11 cellular contexts compared by ENCODE assay signal in the genomic region with DNA sequence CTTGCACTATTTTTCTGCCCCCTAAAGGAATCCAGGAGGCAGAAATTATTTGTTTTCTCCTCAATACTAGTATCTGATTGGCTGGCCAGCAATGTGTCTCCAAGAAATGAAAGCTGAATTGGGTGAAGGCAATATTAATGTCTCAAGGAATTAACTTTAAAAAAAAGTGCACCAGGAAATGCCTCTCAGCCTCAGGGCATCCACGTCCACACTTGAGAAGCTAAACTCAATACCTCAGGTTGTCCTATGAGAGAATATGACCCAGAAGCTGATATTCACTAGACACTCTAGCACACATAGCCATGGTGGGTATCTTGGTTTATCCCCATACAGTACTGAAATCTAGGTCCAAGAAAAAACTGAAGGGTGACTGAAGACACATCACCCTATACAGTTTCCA. TPM values are rescaled to one million over a fixed set of nuclear protein-coding genes. Genes with fewer than 3 reads are reported as not detected.
DNase-seq lines count a peak whose midpoint lies in the region; ATAC-seq and TF ChIP-seq lines count a peak whose summit lies in the region.
"Had no signal": no experiment of that assay in that cellular context is flagged by ENCODE, and none has a peak within 500 bp of the region (broad histone marks: within the 10 kb centered on the region; RNA-seq: fewer than 3 reads in every experiment).

No MANE protein-coding gene starts in this region.

- no peak for DNase-seq in CD4-positive, CD25-positive, alpha-beta regulatory T cell
- DNase-seq: anterior cingulate cortex, Calu3, WERI-Rb-1 had no signal

- H3K4me3 Mint-ChIP-seq in CD4-positive, CD25-positive, alpha-beta regulatory T cell = peak overlapping the region; percentile 98 to 100 (median 98)
- H3K4me3 Mint-ChIP-seq in brain = peak overlapping the region; percentile 98 to 100 (median 99)

- H3K27ac Mint-ChIP-seq in CD4-positive, CD25-positive, alpha-beta regulatory T cell = peak overlapping the region; percentile 64 to 99 (median 98)
- peak overlapping the region in 3 of 5 experiments; percentile 76 to 100 (median 99) for H3K27ac Mint-ChIP-seq in brain

- peaks cover 23 to 61% (median 31%) of the 10 kb centered on the region in 4 donors for H3K4me1 Mint-ChIP-seq in CD4-positive, CD25-positive, alpha-beta regulatory T cell
- peaks cover 47% of the 10 kb centered on the region for H3K4me1 Mint-ChIP-seq in brain

- H3K27me3 ChIP-seq in CD4-positive, CD25-positive, alpha-beta regulatory T cell (ENCODE audit: control insufficient read depth, insufficient read depth, low read length) = no peaks in the 10 kb centered on the region
- H3K27me3 ChIP-seq in HUES64 (ENCODE audit: insufficient read depth, low read length) (no peaks in the 10 kb centered on the region), mucosa of rectum (ENCODE audit: control insufficient read depth in 2 of 2, insufficient read depth in 2 of 2, low read length in 2 of 2) (no peaks in the 10 kb centered on the region)

- peak overlapping the region; percentile 45 for H3K4me3 ChIP-seq in CD4-positive, CD25-positive, alpha-beta regulatory T cell (ENCODE audit: low read depth, low read length)
- H3K4me3 ChIP-seq in HUES64 (ENCODE audit: low read length) (peak overlapping the region; percentile 23; the same call in 1 of the 2 replicates), mucosa of rectum (ENCODE audit: low read length in 2 of 2) (peak overlapping the region; percentile 96 to 99)

- H3K27ac ChIP-seq in CD4-positive, CD25-positive, alpha-beta regulatory T cell (ENCODE audit: insufficient read depth, low read length, poor library complexity, severe bottlenecking) = no peak overlapping the region
- H3K27ac ChIP-seq in HUES64 (ENCODE audit: low read depth, low read length) (no peak overlapping the region), mucosa of rectum (ENCODE audit: low read depth in 2 of 2, low read length in 2 of 2) (peak overlapping the region; percentile 50 to 97)
- H3K27ac ChIP-seq: WERI-Rb-1 had no signal

- no peak overlapping the region for H3K9ac ChIP-seq in HUES64 (ENCODE audit: low read depth, low read length)
- peak overlapping the region in 1 of 2 donors; percentile 99 for H3K9ac ChIP-seq in mucosa of rectum (ENCODE audit: low read depth in 1 of 2, low read length in 2 of 2)

- peaks cover 32% of the 10 kb centered on the region for H3K36me3 ChIP-seq in CD4-positive, CD25-positive, alpha-beta regulatory T cell (ENCODE audit: control insufficient read depth, insufficient read depth, low read length)
- peaks cover 24% of the 10 kb centered on the region for H3K36me3 ChIP-seq in HUES64 (ENCODE audit: insufficient read depth, low read length)
- peaks cover 5 to 11% of the 10 kb centered on the region in 2 donors for H3K36me3 ChIP-seq in mucosa of rectum (ENCODE audit: control insufficient read depth in 2 of 2, insufficient read depth in 2 of 2, low read length in 2 of 2)

- peaks cover 16 to 39% of the 10 kb centered on the region in 2 experiments for H3K9me3 ChIP-seq in CD4-positive, CD25-positive, alpha-beta regulatory T cell (ENCODE audit: control insufficient read depth in 2 of 2, low read length in 2 of 2)
- no peaks in the 10 kb centered on the region for H3K9me3 ChIP-seq in HUES64 (ENCODE audit: insufficient read depth, low read depth, low read length)
- no peaks in the 10 kb centered on the region for H3K9me3 ChIP-seq in mucosa of rectum (ENCODE audit: control insufficient read depth in 2 of 2, low read length in 2 of 2)

- no peak for TF ChIP-seq CTCF in brain (conservative IDR thresholded peaks at IDR 0.05)

- peaks cover 29% of the 10 kb centered on the region for H3K4me1 ChIP-seq in CD4-positive, CD25-positive, alpha-beta regulatory T cell (ENCODE audit: control insufficient read depth, insufficient read depth, low read length, poor library complexity, severe bottlenecking)
- H3K4me1 ChIP-seq in HUES64 (ENCODE audit: insufficient read depth, low read length) (peaks cover 19% of the 10 kb centered on the region), mucosa of rectum (ENCODE audit: control insufficient read depth in 2 of 2, insufficient read depth in 2 of 2, low read length in 2 of 2) (peaks cover 13 to 29% of the 10 kb centered on the region in 2 donors)

- H3K27me3 Mint-ChIP-seq in CD4-positive, CD25-positive, alpha-beta regulatory T cell = no peaks in the 10 kb centered on the region
- H3K27me3 Mint-ChIP-seq in brain = peaks cover 12% of the 10 kb centered on the region

- WGBS in HUES64 = 88% methylated on average over 1 of the region's 1 CpG

- ATAC-seq in CD4-positive, CD25-positive, alpha-beta regulatory T cell (ENCODE audit: low read depth in 2 of 2) = no peak
- ATAC-seq in HG03439 (IDR thresholded peaks at IDR 0.05; ENCODE audit: unreplicated experiment) (no peak), HG02571 (IDR thresholded peaks at IDR 0.05; ENCODE audit: unreplicated experiment) (no peak), GM19351 (IDR thresholded peaks at IDR 0.05; ENCODE audit: unreplicated experiment) (no peak), GM19467 (IDR thresholded peaks at IDR 0.05; ENCODE audit: unreplicated experiment) (no peak)

- H3K36me3 Mint-ChIP-seq in CD4-positive, CD25-positive, alpha-beta regulatory T cell = peaks cover 33% of the 10 kb centered on the region
- H3K36me3 Mint-ChIP-seq in brain = peaks cover 68% of the 10 kb centered on the region

- H3K9me3 Mint-ChIP-seq in CD4-positive, CD25-positive, alpha-beta regulatory T cell = peaks cover 0 to 22% (median 6%) of the 10 kb centered on the region in 7 donors
- H3K9me3 Mint-ChIP-seq in brain = peaks cover 37 to 69% (median 53%) of the 10 kb centered on the region in 5 experiments

RNA-seq across cellular contexts. Expression of a gene that starts 2.1 kb away (rescaled TPM):
- 49.0 TPM for total RNA-seq in CD4-positive, CD25-positive, alpha-beta regulatory T cell
- 10 to 100 TPM; 17.9 to 45.8 (median 35.0) TPM for polyA plus RNA-seq in CD4-positive, CD25-positive, alpha-beta regulatory T cell
- 17.2 TPM for polyA plus RNA-seq in HUES64 (2013, experiment 1 of 2)
- 22.8 TPM for polyA plus RNA-seq in HUES64 (2013, experiment 2 of 2)
- 4.2 TPM for polyA plus RNA-seq in brain (ENCODE audit: insufficient read depth, low read depth, low replicate concordance)

Comparison
In these comparisons a context has a peak if more than half of its experiments do, and no peak if none do; other contexts are left out.
1. H3K27ac ChIP-seq: peak in mucosa of rectum (2 of 2); none in CD4-positive, CD25-positive, alpha-beta regulatory T cell (single experiment) and HUES64 (single experiment).
2. H3K4me3 ChIP-seq: peak in every context shown above with its lines; median percentile 98 in mucosa of rectum; 45 in CD4-positive, CD25-positive, alpha-beta regulatory T cell; 23 in HUES64.